Comparison of ENCODE assay signal across 8 cellular contexts in the genomic region with DNA sequence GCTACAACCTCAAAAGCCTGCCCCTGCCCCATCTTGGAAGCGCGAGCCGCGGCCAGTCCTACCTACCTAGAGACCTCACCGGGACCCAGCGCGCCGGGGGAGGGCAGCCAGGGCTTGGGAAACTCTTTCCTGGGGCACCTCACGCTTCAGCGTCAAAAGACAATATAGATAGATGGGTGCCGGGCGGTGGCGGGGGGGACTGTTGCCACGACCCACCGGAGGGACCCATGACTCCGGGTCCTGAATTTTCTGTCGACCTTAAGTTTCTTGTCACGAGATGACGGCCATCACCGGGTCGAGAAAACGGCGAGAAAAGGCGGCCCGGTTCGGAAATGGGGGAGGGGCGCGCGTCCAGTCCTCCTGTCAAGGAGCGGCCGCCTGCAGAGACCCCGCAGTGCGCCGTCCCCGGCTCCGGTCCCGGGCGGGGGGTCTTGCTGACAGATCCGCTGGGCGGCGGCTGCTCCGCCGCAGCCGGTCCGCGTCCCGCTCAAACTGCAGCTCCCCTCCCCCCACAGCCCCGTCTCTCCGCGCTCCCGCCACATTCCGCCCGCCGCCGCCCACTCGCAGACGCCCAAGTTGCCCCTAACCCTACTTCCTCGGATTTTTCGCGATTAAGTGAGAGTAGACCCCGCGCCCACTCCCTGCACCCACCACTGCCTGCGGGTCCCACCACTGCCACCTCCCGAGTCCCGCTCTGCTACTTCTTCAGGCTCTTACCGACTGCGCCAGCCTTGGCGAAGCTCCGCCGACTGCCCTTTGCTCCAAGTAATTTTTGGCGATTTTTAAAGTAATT.
DNase-seq lines count a peak whose midpoint lies in the region; ATAC-seq, FAIRE-seq and TF ChIP-seq lines count a peak whose summit lies in the region.

No MANE protein-coding gene starts in this region.

- H3K27me3 ChIP-seq in bronchial epithelial cell (ENCODE audit: control insufficient read depth, insufficient read depth, low read length), result no peaks in the 10 kb centered on the region

- peak; percentile 8 for ATAC-seq in GM19372 (IDR thresholded peaks at IDR 0.05; ENCODE audit: low read depth, unreplicated experiment)
- ATAC-seq in left colon, result peak; percentile 25

- H3K36me3 ChIP-seq in bronchial epithelial cell (ENCODE audit: control insufficient read depth, insufficient read depth, low read length), result no peaks in the 10 kb centered on the region

- FAIRE-seq in bronchial epithelial cell (lab: Jason Lieb, UNC), result no peak

- intact Hi-C loops in left colon (cut with DNase I, micrococcal nuclease), result loop anchor here (5.0 to 10.0 kb wide), 3 partner anchors 41 to 453 kb away; no protein-coding TSS in a partner anchor

- no peak for TF ChIP-seq CTCF in bronchial epithelial cell (IDR thresholded peaks at IDR 0.05; ENCODE audit: insufficient read depth, low read length, severe bottlenecking)

- H3K4me3 ChIP-seq in bronchial epithelial cell (ENCODE audit: low read depth, low read length), result peak overlapping the region; percentile 92

- DNase-seq in AML-193 (lab: John Stamatoyannopoulos, UW) (peak; percentile 53 to 55), HT-29 (ENCODE audit: low spot score) (peak; percentile 51), UCSD-AML1 (lab: John Stamatoyannopoulos, UW; ENCODE audit: unreplicated experiment) (peak; percentile 65), bronchial epithelial cell (ENCODE audit: low read depth) (peak; percentile 18), left colon (peak; percentile 61 to 79), GF-D8 (lab: John Stamatoyannopoulos, UW) (no peak)
- peak; percentile 54 to 58 for DNase-seq in stimulated activated CD4-positive, alpha-beta T cell treated with anti-CD3 and anti-CD28 coated beads, Interleukin-2, amount 100 ng/mL, for 48 hours
